Comparison of ENCODE assay signal across 21 cellular contexts in genomic region chr16:12217341-12217740, GRCh38.
DNase-seq lines count a peak whose midpoint lies in the region; ATAC-seq and TF ChIP-seq lines count a peak whose summit lies in the region.
"Had no signal": no experiment of that assay in that cellular context is flagged by ENCODE, and none has a peak within 500 bp of the region (broad histone marks: within the 10 kb centered on the region; RNA-seq: fewer than 3 reads in every experiment).

No MANE protein-coding gene starts in this region.

- no peaks in the 10 kb centered on the region for H3K4me1 Mint-ChIP-seq in stimulated activated naive B cell treated with anti-CD40 and anti-IgM and Interleukin-4, amounts not matched to agents 10 μg/mL and 1 μg/mL and 100 μg/mL, for 72 hours
- H3K4me1 Mint-ChIP-seq: B cell had no signal

- TF ChIP-seq CTCF in GM10248 (IDR thresholded peaks at IDR 0.05; ENCODE audit: control extremely low read depth, extremely low read depth, low read depth, missing control alignments), result no peak

- H3K36me3 Mint-ChIP-seq in stimulated activated naive B cell treated with anti-CD40 and anti-IgM and Interleukin-4, amounts not matched to agents 10 μg/mL and 1 μg/mL and 100 μg/mL, for 72 hours, result peaks cover 43 to 72% of the 10 kb centered on the region in 2 donors

- peak overlapping the region; percentile 31 for H3K27ac Mint-ChIP-seq in stimulated activated naive B cell treated with anti-CD40 and anti-IgM and Interleukin-4, amounts not matched to agents 10 μg/mL and 1 μg/mL and 100 μg/mL, for 72 hours
- H3K27ac Mint-ChIP-seq: B cell; CD4-positive, alpha-beta T cell; CD8-positive, alpha-beta T cell had no signal

- CTCF ChIA-PET in GM10248 (lab: Yijun Ruan, JAX), result interaction anchor here (2.3 kb wide), 1 partner anchor 12 kb away, joined by 10 read pairs; no protein-coding TSS in a partner anchor

- H3K9me3 Mint-ChIP-seq in stimulated activated naive B cell treated with anti-CD40 and anti-IgM and Interleukin-4, amounts not matched to agents 10 μg/mL and 1 μg/mL and 100 μg/mL, for 72 hours, result peaks cover 2 to 4% of the 10 kb centered on the region in 2 donors
- H3K9me3 Mint-ChIP-seq: CD4-positive, alpha-beta T cell had no signal

- peak; percentile 84 for ATAC-seq in esophagus mucosa
- ATAC-seq in stimulated activated naive B cell treated with anti-CD40 and anti-IgM and Interleukin-4, amounts not matched to agents 10 μg/mL and 1 μg/mL and 100 μg/mL, for 72 hours (replicated peaks), result no peak
- ATAC-seq in GM19467 (IDR thresholded peaks at IDR 0.05; ENCODE audit: unreplicated experiment), result no peak
- ATAC-seq: A549; CD8-positive, alpha-beta T cell had no signal

- H3K27me3 Mint-ChIP-seq in stimulated activated naive B cell treated with anti-CD40 and anti-IgM and Interleukin-4, amounts not matched to agents 10 μg/mL and 1 μg/mL and 100 μg/mL, for 72 hours, result no peaks in the 10 kb centered on the region
- H3K27me3 Mint-ChIP-seq: B cell; CD4-positive, alpha-beta T cell had no signal

- peak; percentile 11 for DNase-seq in NCI-H446 treated with DMSO at 0.1 percent for 48 hours (lab: John Stamatoyannopoulos, UW)
- no peak for DNase-seq in NCI-H446 (lab: John Stamatoyannopoulos, UW)
- peak; percentile 23 for DNase-seq in NCI-H69 (lab: John Stamatoyannopoulos, UW)
- DNase-seq in stimulated activated naive B cell treated with anti-CD40 and anti-IgM and Interleukin-4, amounts not matched to agents 10 μg/mL and 1 μg/mL and 100 μg/mL, for 72 hours, result no peak
- no peak for DNase-seq in GM10248 (ENCODE audit: extremely low spot score)
- no peak for DNase-seq in COLO829 (ENCODE audit: low spot score)
- DNase-seq: AML-193; CD4-positive, alpha-beta T cell; CD8-positive, alpha-beta T cell; COR-L47; DMS 273 treated with DMSO at 0.1 percent for 48 hours; DMS153; DMS53; DMS79; DND-41; EL; GDM1 had no signal

- POLR2A ChIA-PET in GM10248 (lab: Yijun Ruan, JAX), result no interaction called here

- no peak overlapping the region for H3K4me3 Mint-ChIP-seq in stimulated activated naive B cell treated with anti-CD40 and anti-IgM and Interleukin-4, amounts not matched to agents 10 μg/mL and 1 μg/mL and 100 μg/mL, for 72 hours
- H3K4me3 Mint-ChIP-seq: B cell; CD4-positive, alpha-beta T cell; CD8-positive, alpha-beta T cell had no signal

Comparison
In these comparisons a context has a peak if more than half of its experiments do, and no peak if none do; other contexts are left out.
1. DNase-seq: peak in NCI-H446 treated with DMSO at 0.1 percent for 48 hours (single experiment) and NCI-H69 (single experiment); none in NCI-H446 (0 of 2), stimulated activated naive B cell treated with anti-CD40 and anti-IgM and Interleukin-4, amounts not matched to agents 10 μg/mL and 1 μg/mL and 100 μg/mL, for 72 hours (single experiment), GM10248 (single experiment) and COLO829 (single experiment).